1 cellular context compared by ENCODE assay signal in the genomic region with DNA sequence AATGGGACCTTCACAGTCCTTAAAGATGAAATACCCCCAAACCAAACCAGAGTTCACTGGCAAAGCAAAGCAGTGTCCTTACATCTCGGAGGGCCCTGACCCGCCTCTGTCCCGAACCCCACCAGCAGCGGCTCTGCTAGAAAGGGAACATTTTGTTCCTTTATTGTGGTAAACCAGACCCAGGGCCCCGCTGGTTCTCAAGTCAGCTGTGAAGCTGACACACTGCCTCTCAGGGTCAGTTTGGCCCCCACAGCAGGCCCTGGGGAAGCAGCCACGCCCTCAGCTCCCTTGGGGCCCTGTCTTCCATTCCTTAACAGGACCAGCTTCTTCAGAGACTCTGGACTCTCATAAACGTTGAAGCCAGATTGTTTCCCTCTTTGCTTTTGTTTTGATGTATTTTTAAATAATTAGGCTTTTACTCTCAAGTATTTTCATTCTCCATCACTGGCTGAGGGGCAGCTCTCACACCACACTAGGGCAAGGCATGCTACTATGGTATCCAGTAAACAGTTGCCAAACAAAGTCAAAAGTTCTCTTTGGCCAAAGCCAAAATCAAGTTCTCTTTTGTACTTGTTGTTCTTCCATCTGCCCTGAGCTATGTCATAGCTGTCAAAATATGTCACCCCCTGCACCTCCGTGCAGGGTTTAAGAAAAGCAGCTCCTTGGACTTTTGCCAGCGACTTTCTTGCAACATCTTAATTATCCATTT.
TF ChIP-seq lines count a peak whose summit lies in the region.

No MANE protein-coding gene starts in this region.

TF ChIP-seq in WTC11, 78 proteins besides CTCF, POLR2A, EP300 and RAD21 (continued from another document):
- TF ChIP-seq, protein P1, sequence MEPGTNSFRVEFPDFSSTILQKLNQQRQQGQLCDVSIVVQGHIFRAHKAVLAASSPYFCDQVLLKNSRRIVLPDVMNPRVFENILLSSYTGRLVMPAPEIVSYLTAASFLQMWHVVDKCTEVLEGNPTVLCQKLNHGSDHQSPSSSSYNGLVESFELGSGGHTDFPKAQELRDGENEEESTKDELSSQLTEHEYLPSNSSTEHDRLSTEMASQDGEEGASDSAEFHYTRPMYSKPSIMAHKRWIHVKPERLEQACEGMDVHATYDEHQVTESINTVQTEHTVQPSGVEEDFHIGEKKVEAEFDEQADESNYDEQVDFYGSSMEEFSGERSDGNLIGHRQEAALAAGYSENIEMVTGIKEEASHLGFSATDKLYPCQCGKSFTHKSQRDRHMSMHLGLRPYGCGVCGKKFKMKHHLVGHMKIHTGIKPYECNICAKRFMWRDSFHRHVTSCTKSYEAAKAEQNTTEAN (CRISPR knock-in tag; IDR thresholded peaks at IDR 0.05), result no peak
